In the genomic region with DNA sequence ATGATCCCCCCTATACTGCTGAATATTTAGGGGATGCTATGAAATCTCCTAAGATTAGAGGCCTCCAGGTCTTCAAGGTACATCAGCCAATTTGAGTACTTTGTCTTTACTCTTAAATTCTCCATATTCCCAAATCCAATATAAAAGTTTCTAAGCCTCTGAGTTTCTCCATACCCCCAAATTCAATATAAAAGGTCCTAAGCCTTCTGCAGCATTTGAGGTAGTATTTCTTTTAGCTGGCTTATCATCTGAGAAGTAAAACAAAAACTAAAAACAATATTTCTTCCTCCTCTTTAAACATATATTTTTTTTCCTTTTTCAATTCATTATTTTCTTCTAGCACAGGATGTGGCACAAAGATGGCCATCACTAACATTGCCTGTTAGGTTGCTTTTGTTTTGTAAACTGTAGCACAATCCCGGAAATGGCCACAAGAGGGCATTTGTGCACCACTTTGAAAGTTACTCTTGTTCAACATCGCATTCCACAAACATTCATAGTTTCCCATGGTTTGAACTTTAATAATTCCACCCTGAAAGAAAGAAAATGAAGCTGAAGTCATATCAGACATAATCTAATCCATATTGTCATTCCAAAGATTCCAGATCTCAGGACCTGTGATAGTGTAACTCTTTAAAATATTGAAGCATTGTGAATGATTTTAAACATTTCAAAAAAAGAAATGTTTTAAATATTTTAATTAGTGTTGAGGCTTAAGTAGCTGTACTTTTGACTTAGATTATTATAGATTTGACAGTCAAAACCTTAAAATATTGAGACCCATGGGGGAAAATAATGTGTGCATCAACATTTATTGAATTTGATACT, we compare ENCODE assay signal across 8 cellular contexts. TPM values are rescaled to one million over a fixed set of nuclear protein-coding genes. Genes with fewer than 3 reads are reported as not detected.
A peak's percentile ranks its signal among the peaks of the same experiment; 100 is the strongest.
DNase-seq lines count a peak whose midpoint lies in the region; ATAC-seq and TF ChIP-seq lines count a peak whose summit lies in the region.

No MANE protein-coding gene starts in this region.

- H3K4me1 Mint-ChIP-seq in activated CD4-positive, alpha-beta T cell treated with anti-CD3 and anti-CD28 coated beads, Interleukin-2, amount 10 ng/mL, durations not matched to agents 24 days and 14 days = no peaks in the 10 kb centered on the region
- H3K4me1 Mint-ChIP-seq in naive thymus-derived CD4-positive, alpha-beta T cell = peaks cover 0 to 4% (median 0%) of the 10 kb centered on the region in 7 donors

- no peak overlapping the region for H3K4me3 ChIP-seq in MM.1S (ENCODE audit: low read length)
- H3K4me3 ChIP-seq in naive thymus-derived CD4-positive, alpha-beta T cell (ENCODE audit: low read length) = no peak overlapping the region
- no peak overlapping the region for H3K4me3 ChIP-seq in suprapubic skin

- no peak for TF ChIP-seq EP300 in suprapubic skin (IDR thresholded peaks at IDR 0.05)

- H3K27ac Mint-ChIP-seq in activated CD4-positive, alpha-beta T cell treated with anti-CD3 and anti-CD28 coated beads, Interleukin-2, amount 10 ng/mL, durations not matched to agents 24 days and 14 days = no peak overlapping the region
- no peak overlapping the region for H3K27ac Mint-ChIP-seq in naive thymus-derived CD4-positive, alpha-beta T cell

- CTCF ChIA-PET in HEK293T (lab: Yijun Ruan, JAX) = interaction anchor here (1.0 kb wide), 1 partner anchor 12 kb away, joined by 4 read pairs; no protein-coding TSS in a partner anchor
- CTCF ChIA-PET in naive thymus-derived CD4-positive, alpha-beta T cell (lab: Charles Lee) = interaction anchor here (0.6 kb wide), 1 partner anchor 590 kb away, joined by 3 read pairs; no protein-coding TSS in a partner anchor

- no peak overlapping the region for H3K4me3 Mint-ChIP-seq in activated CD4-positive, alpha-beta T cell treated with anti-CD3 and anti-CD28 coated beads, Interleukin-2, amount 10 ng/mL, durations not matched to agents 24 days and 14 days
- no peak overlapping the region for H3K4me3 Mint-ChIP-seq in naive thymus-derived CD4-positive, alpha-beta T cell

- no peaks in the 10 kb centered on the region for H3F3A ChIP-seq in MM.1S (ENCODE audit: insufficient read depth, low read length)

- H3K27me3 Mint-ChIP-seq in activated CD4-positive, alpha-beta T cell treated with anti-CD3 and anti-CD28 coated beads, Interleukin-2, amount 10 ng/mL, durations not matched to agents 24 days and 14 days = peaks cover 13% of the 10 kb centered on the region
- H3K27me3 Mint-ChIP-seq in naive thymus-derived CD4-positive, alpha-beta T cell = peaks cover 4 to 16% (median 9%) of the 10 kb centered on the region in 5 donors

- 1% methylated on average over 2 of the region's 2 CpGs for WGBS in suprapubic skin

- H3K27me3 ChIP-seq in MM.1S (replicated peaks; ENCODE audit: insufficient read depth, low read length) (no peaks in the 10 kb centered on the region), suprapubic skin (no peaks in the 10 kb centered on the region)
- H3K27me3 ChIP-seq in naive thymus-derived CD4-positive, alpha-beta T cell (ENCODE audit: control insufficient read depth in 2 of 2, insufficient read depth in 2 of 2, low read length in 2 of 2) = peaks cover 0 to 3% of the 10 kb centered on the region in 2 donors

- no peaks in the 10 kb centered on the region for H3K36me3 Mint-ChIP-seq in activated CD4-positive, alpha-beta T cell treated with anti-CD3 and anti-CD28 coated beads, Interleukin-2, amount 10 ng/mL, durations not matched to agents 24 days and 14 days (ENCODE audit: low read depth)
- H3K36me3 Mint-ChIP-seq in naive thymus-derived CD4-positive, alpha-beta T cell = no peaks in the 10 kb centered on the region

- H3K9me3 ChIP-seq in MM.1S (replicated peaks; ENCODE audit: insufficient read depth, low read length) (no peaks in the 10 kb centered on the region), suprapubic skin (no peaks in the 10 kb centered on the region)
- H3K9me3 ChIP-seq in naive thymus-derived CD4-positive, alpha-beta T cell (ENCODE audit: control insufficient read depth in 2 of 3, low read length in 3 of 3) = no peaks in the 10 kb centered on the region

- no peak overlapping the region for H3K4me2 ChIP-seq in MM.1S (ENCODE audit: low read depth, low read length)

- no peaks in the 10 kb centered on the region for H3K9me2 ChIP-seq in MM.1S (replicated peaks; ENCODE audit: insufficient read depth, low read length)

- H3K36me3 ChIP-seq in MM.1S (replicated peaks; ENCODE audit: insufficient read depth, low read length) (no peaks in the 10 kb centered on the region), suprapubic skin (no peaks in the 10 kb centered on the region)
- no peaks in the 10 kb centered on the region for H3K36me3 ChIP-seq in naive thymus-derived CD4-positive, alpha-beta T cell (ENCODE audit: control insufficient read depth in 2 of 3, insufficient read depth in 3 of 3, low read length in 3 of 3)

- no peak for TF ChIP-seq POLR2A in suprapubic skin (IDR thresholded peaks at IDR 0.05)

- POLR2A ChIA-PET in HEK293T (lab: Yijun Ruan, JAX) = no interaction called here
- POLR2A ChIA-PET in naive thymus-derived CD4-positive, alpha-beta T cell (lab: Charles Lee) = no interaction called here

- TF ChIP-seq CTCF in MM.1S (IDR thresholded peaks at IDR 0.05; ENCODE audit: low read length) (peak; percentile 87), suprapubic skin (IDR thresholded peaks at IDR 0.05) (peak; percentile 54 to 77)

- H3K27ac ChIP-seq in MM.1S (ENCODE audit: low read length) = no peak overlapping the region
- H3K27ac ChIP-seq in naive thymus-derived CD4-positive, alpha-beta T cell (ENCODE audit: low read depth, low read length) = no peak overlapping the region
- no peak overlapping the region for H3K27ac ChIP-seq in suprapubic skin

- no peaks in the 10 kb centered on the region for H4K20me1 ChIP-seq in MM.1S (ENCODE audit: insufficient read depth, low read length)

- DNase-seq in A172 (ENCODE audit: low spot score) (peak; percentile 68), GM04503 (ENCODE audit: low read depth) (peak; percentile 7), HEK293T (ENCODE audit: extremely low spot score) (peak; percentile 49), MM.1S (peak; percentile 63), epidermal melanocyte (ENCODE audit: insufficient read length, low spot score) (peak; percentile 49), suprapubic skin (ENCODE audit: low spot score in 2 of 2) (peak in 1 of 2 donors; percentile 64)
- DNase-seq in activated CD4-positive, alpha-beta T cell treated with anti-CD3 and anti-CD28 coated beads, Interleukin-2, amount 10 ng/mL, durations not matched to agents 24 days and 14 days = peak; percentile 82
- DNase-seq in naive thymus-derived CD4-positive, alpha-beta T cell = peak in 5 of 9 donors; percentile 7 to 32 (median 11)

- H3K4me1 ChIP-seq in MM.1S (ENCODE audit: low read length) (peaks cover 26% of the 10 kb centered on the region), suprapubic skin (no peaks in the 10 kb centered on the region)
- H3K4me1 ChIP-seq in naive thymus-derived CD4-positive, alpha-beta T cell (ENCODE audit: control insufficient read depth in 2 of 2, insufficient read depth in 2 of 2, low read length in 2 of 2) = no peaks in the 10 kb centered on the region

- no peaks in the 10 kb centered on the region for H3K9me3 Mint-ChIP-seq in activated CD4-positive, alpha-beta T cell treated with anti-CD3 and anti-CD28 coated beads, Interleukin-2, amount 10 ng/mL, durations not matched to agents 24 days and 14 days
- H3K9me3 Mint-ChIP-seq in naive thymus-derived CD4-positive, alpha-beta T cell = no peaks in the 10 kb centered on the region

- H2AFZ ChIP-seq in MM.1S (ENCODE audit: low read length) = no peak overlapping the region

- no peaks in the 10 kb centered on the region for H3K79me2 ChIP-seq in MM.1S (ENCODE audit: low read length)

- ATAC-seq in naive thymus-derived CD4-positive, alpha-beta T cell = peak; percentile 57

- intact Hi-C loops in activated CD4-positive, alpha-beta T cell treated with anti-CD3 and anti-CD28 coated beads, Interleukin-2, amount 10 ng/mL, durations not matched to agents 24 days and 14 days (cut with micrococcal nuclease) = loop anchor here (2.0 to 10.0 kb wide), 2 partner anchors 517 to 873 kb away; no protein-coding TSS in a partner anchor
- intact Hi-C loops in naive thymus-derived CD4-positive, alpha-beta T cell (cut with micrococcal nuclease) = loop anchor here (2.0 to 5.0 kb wide), 2 partner anchors 515 to 873 kb away; no protein-coding TSS in a partner anchor

- no peak overlapping the region for H3K9ac ChIP-seq in MM.1S (ENCODE audit: low read length)

TF ChIP-seq in HEK293T, 16 proteins besides CTCF, POLR2A, EP300 and RAD21:
- TF ChIP-seq, protein P1, sequence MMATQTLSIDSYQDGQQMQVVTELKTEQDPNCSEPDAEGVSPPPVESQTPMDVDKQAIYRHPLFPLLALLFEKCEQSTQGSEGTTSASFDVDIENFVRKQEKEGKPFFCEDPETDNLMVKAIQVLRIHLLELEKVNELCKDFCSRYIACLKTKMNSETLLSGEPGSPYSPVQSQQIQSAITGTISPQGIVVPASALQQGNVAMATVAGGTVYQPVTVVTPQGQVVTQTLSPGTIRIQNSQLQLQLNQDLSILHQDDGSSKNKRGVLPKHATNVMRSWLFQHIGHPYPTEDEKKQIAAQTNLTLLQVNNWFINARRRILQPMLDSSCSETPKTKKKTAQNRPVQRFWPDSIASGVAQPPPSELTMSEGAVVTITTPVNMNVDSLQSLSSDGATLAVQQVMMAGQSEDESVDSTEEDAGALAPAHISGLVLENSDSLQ (IDR thresholded peaks at IDR 0.05) = no peak
- TF ChIP-seq L3MBTL2 (conservative IDR thresholded peaks at IDR 0.05) (no peak), TARDBP (IDR thresholded peaks at IDR 0.05) (no peak)

RNA-seq across cellular contexts. Expression of a gene that starts 21.0 kb away (rescaled TPM):
- not detected in 2 replicates for total RNA-seq in A172 (2014; rRNA removed; shearing (Covaris generic))
- not detected in 2 replicates for total RNA-seq in activated CD4-positive, alpha-beta T cell treated with anti-CD3 and anti-CD28 coated beads, Interleukin-2, amount 10 ng/mL, durations not matched to agents 24 days and 14 days
- total RNA-seq in naive thymus-derived CD4-positive, alpha-beta T cell = not detected
- not detected for polyA plus RNA-seq in naive thymus-derived CD4-positive, alpha-beta T cell
- not detected for total RNA-seq in suprapubic skin

RNA-seq across cellular contexts. Expression of a gene that starts 26.0 kb away (rescaled TPM):
- 0.72 and 55.3 TPM in 2 replicates for total RNA-seq in A172 (2014; rRNA removed; shearing (Covaris generic))
- total RNA-seq in activated CD4-positive, alpha-beta T cell treated with anti-CD3 and anti-CD28 coated beads, Interleukin-2, amount 10 ng/mL, durations not matched to agents 24 days and 14 days = not detected in 2 replicates
- total RNA-seq in naive thymus-derived CD4-positive, alpha-beta T cell = not detected
- not detected for polyA plus RNA-seq in naive thymus-derived CD4-positive, alpha-beta T cell
- total RNA-seq in suprapubic skin = 10 to 100 TPM in 1 of 4 donors, 1 to 10 TPM in 1, not detected in 2; 2.5 to 64.5 TPM

RNA-seq across cellular contexts. Expression of a gene that starts 48.8 kb away (rescaled TPM):
- not detected in 2 replicates for total RNA-seq in A172 (2014; rRNA removed; shearing (Covaris generic))
- total RNA-seq in activated CD4-positive, alpha-beta T cell treated with anti-CD3 and anti-CD28 coated beads, Interleukin-2, amount 10 ng/mL, durations not matched to agents 24 days and 14 days = not detected in 2 replicates
- not detected for total RNA-seq in naive thymus-derived CD4-positive, alpha-beta T cell
- polyA plus RNA-seq in naive thymus-derived CD4-positive, alpha-beta T cell = not detected
- total RNA-seq in suprapubic skin = 100 to 1,000 TPM in 2 of 4 donors, 10 to 100 TPM in 2; 28.2 to 130 (median 86.4) TPM

Comparison
In these comparisons a context has a peak if more than half of its experiments do, and no peak if none do; other contexts are left out.
1. RNA of a gene that starts 48.8 kb away (total RNA-seq): 28.2 to 130 TPM in suprapubic skin; not detected in A172, not detected in activated CD4-positive, alpha-beta T cell treated with anti-CD3 and anti-CD28 coated beads, Interleukin-2, amount 10 ng/mL, durations not matched to agents 24 days and 14 days and not detected in naive thymus-derived CD4-positive, alpha-beta T cell; every median in the first group is over 10 times any median in the second.